1 cellular context compared by ENCODE assay signal in the genomic region with DNA sequence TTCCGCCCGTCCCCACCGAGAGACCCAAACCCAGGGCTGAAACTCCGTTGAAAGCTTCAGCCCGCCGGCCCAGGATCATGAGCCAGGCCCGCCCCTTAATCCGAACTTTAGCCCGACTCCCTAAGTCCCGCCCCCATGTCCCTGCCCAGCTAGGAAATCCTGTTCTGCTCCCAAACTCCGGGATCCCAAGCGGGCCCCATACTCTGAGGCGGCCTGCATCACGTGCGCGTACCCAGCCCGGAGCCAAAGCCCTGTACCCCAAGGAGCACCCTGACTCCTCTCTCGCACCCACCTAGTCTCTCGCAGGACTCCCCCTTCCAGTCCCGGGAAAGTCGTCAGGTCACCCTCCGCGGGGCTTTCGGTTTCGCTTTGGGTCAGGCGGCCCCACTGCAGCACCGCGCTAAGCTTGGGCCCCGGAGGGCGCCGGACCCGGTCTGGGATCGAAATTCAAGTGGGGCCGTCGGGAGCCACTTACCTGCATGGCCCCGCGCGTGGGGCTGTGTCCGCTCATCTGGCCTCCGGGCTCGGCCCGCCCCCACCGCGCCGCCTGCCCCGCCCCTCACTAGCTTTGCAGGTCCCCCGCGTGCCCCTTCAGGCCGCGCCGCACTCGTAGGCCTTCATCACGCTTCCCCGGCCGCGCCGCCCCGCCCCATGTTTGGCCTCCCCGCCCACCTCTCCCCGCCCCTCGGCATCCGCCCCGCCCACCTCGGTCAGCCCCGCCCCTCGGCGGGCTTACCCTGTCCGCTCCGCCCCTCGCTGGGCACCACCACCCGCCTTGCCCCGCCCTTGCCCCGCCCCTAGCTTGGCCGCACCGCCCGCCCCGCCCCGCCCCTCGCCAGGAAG.
TF ChIP-seq lines count a peak whose summit lies in the region.

A gene (minus strand): TSS at position 629 of the 843 bp plus-strand sequence. CDS start 118 bp downstream, at position 511.

TF ChIP-seq in HepG2, 621 proteins besides CTCF, POLR2A, EP300 and RAD21 (continued from another document and continues in another):
- TF ChIP-seq, protein P1, sequence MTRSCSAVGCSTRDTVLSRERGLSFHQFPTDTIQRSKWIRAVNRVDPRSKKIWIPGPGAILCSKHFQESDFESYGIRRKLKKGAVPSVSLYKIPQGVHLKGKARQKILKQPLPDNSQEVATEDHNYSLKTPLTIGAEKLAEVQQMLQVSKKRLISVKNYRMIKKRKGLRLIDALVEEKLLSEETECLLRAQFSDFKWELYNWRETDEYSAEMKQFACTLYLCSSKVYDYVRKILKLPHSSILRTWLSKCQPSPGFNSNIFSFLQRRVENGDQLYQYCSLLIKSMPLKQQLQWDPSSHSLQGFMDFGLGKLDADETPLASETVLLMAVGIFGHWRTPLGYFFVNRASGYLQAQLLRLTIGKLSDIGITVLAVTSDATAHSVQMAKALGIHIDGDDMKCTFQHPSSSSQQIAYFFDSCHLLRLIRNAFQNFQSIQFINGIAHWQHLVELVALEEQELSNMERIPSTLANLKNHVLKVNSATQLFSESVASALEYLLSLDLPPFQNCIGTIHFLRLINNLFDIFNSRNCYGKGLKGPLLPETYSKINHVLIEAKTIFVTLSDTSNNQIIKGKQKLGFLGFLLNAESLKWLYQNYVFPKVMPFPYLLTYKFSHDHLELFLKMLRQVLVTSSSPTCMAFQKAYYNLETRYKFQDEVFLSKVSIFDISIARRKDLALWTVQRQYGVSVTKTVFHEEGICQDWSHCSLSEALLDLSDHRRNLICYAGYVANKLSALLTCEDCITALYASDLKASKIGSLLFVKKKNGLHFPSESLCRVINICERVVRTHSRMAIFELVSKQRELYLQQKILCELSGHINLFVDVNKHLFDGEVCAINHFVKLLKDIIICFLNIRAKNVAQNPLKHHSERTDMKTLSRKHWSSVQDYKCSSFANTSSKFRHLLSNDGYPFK (CRISPR knock-in tag; IDR thresholded peaks at IDR 0.05; ENCODE audit: borderline replicate concordance), result peak; percentile 65; the same call in 1 of the 2 replicates
- TF ChIP-seq, protein P2, sequence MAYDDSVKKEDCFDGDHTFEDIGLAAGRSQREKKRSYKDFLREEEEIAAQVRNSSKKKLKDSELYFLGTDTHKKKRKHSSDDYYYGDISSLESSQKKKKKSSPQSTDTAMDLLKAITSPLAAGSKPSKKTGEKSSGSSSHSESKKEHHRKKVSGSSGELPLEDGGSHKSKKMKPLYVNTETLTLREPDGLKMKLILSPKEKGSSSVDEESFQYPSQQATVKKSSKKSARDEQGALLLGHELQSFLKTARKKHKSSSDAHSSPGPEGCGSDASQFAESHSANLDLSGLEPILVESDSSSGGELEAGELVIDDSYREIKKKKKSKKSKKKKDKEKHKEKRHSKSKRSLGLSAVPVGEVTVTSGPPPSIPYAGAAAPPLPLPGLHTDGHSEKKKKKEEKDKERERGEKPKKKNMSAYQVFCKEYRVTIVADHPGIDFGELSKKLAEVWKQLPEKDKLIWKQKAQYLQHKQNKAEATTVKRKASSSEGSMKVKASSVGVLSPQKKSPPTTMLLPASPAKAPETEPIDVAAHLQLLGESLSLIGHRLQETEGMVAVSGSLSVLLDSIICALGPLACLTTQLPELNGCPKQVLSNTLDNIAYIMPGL (CRISPR knock-in tag; IDR thresholded peaks at IDR 0.05; ENCODE audit: borderline replicate concordance in 1 of 2, low read depth in 1 of 2), result peak; percentile 50 to 80
- TF ChIP-seq TGIF2 (CRISPR knock-in tag; IDR thresholded peaks at IDR 0.05), result peak; percentile 67; the same call in 1 of the 2 replicates
- peak; percentile 28; the same call in 1 of the 2 replicates for TF ChIP-seq ZNF367 (CRISPR knock-in tag; IDR thresholded peaks at IDR 0.05; ENCODE audit: borderline replicate concordance)
- TF ChIP-seq ZNF703 (CRISPR knock-in tag; IDR thresholded peaks at IDR 0.05; ENCODE audit: borderline replicate concordance), result 0 out of 2 replicates have a peak, but pooled peaks have one; percentile 52
- TF ChIP-seq IRF2 (CRISPR knock-in tag; IDR thresholded peaks at IDR 0.05), result peak; percentile 100
- TF ChIP-seq ZNF543 (CRISPR knock-in tag; IDR thresholded peaks at IDR 0.05), result peak; percentile 45
- TF ChIP-seq NR2C2 (CRISPR knock-in tag; IDR thresholded peaks at IDR 0.05; ENCODE audit: borderline replicate concordance), result peak; percentile 38; the same call in 1 of the 2 replicates
- TF ChIP-seq, protein P3, sequence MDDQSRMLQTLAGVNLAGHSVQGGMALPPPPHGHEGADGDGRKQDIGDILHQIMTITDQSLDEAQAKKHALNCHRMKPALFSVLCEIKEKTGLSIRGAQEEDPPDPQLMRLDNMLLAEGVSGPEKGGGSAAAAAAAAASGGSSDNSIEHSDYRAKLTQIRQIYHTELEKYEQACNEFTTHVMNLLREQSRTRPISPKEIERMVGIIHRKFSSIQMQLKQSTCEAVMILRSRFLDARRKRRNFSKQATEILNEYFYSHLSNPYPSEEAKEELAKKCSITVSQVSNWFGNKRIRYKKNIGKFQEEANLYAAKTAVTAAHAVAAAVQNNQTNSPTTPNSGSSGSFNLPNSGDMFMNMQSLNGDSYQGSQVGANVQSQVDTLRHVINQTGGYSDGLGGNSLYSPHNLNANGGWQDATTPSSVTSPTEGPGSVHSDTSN (CRISPR knock-in tag; IDR thresholded peaks at IDR 0.05; ENCODE audit: borderline replicate concordance), result no peak
- peak; percentile 76; the same call in 1 of the 2 replicates for TF ChIP-seq ZNF451 (CRISPR knock-in tag; IDR thresholded peaks at IDR 0.05)
- TF ChIP-seq ELF4 (CRISPR knock-in tag; IDR thresholded peaks at IDR 0.05; ENCODE audit: borderline replicate concordance), result peak; percentile 55; the same call in 1 of the 2 replicates
- no peak for TF ChIP-seq SATB2 (CRISPR knock-in tag; IDR thresholded peaks at IDR 0.05)
- TF ChIP-seq CAMTA2 (CRISPR knock-in tag; IDR thresholded peaks at IDR 0.05; ENCODE audit: borderline replicate concordance), result no peak
- peak; percentile 74; the same call in 1 of the 2 replicates for TF ChIP-seq ZNF317 (CRISPR knock-in tag; IDR thresholded peaks at IDR 0.05)
- TF ChIP-seq ZNF205 (CRISPR knock-in tag; IDR thresholded peaks at IDR 0.05), result peak; percentile 58; the same call in 1 of the 2 replicates
- TF ChIP-seq POGZ (CRISPR knock-in tag; IDR thresholded peaks at IDR 0.05), result peak; percentile 65
- TF ChIP-seq, protein P4, sequence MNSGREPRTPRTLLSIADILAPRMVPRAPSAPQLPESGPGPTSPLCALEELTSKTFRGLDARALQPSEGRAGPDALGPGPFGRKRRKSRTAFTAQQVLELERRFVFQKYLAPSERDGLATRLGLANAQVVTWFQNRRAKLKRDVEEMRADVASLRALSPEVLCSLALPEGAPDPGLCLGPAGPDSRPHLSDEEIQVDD (CRISPR knock-in tag; IDR thresholded peaks at IDR 0.05; ENCODE audit: borderline replicate concordance), result peak; percentile 54; the same call in 1 of the 2 replicates
- peak; percentile 80 for TF ChIP-seq TARDBP (CRISPR knock-in tag; IDR thresholded peaks at IDR 0.05)
- TF ChIP-seq, protein P5, sequence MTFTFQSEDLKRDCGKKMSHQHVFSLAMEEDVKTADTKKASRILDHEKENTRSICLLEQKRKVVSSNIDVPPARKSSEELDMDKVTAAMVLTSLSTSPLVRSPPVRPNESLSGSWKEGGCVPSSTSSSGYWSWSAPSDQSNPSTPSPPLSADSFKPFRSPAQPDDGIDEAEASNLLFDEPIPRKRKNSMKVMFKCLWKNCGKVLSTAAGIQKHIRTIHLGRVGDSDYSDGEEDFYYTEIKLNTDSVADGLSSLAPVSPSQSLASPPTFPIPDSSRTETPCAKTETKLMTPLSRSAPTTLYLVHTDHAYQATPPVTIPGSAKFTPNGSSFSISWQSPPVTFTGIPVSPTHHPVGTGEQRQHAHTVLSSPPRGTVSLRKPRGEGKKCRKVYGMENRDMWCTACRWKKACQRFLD (CRISPR knock-in tag; IDR thresholded peaks at IDR 0.05; ENCODE audit: borderline replicate concordance), result peak; percentile 61; the same call in 1 of the 2 replicates
- TF ChIP-seq, protein P6, sequence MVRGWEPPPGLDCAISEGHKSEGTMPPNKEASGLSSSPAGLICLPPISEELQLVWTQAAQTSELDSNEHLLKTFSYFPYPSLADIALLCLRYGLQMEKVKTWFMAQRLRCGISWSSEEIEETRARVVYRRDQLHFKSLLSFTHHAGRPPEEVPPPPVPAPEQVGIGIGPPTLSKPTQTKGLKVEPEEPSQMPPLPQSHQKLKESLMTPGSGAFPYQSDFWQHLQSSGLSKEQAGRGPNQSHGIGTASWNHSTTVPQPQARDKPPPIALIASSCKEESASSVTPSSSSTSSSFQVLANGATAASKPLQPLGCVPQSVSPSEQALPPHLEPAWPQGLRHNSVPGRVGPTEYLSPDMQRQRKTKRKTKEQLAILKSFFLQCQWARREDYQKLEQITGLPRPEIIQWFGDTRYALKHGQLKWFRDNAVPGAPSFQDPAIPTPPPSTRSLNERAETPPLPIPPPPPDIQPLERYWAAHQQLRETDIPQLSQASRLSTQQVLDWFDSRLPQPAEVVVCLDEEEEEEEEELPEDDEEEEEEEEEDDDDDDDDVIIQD (CRISPR knock-in tag; IDR thresholded peaks at IDR 0.05; ENCODE audit: low read depth), result peak; percentile 32; the same call in 1 of the 2 replicates
- peak; percentile 74 for TF ChIP-seq NCOR1 (IDR thresholded peaks at IDR 0.05; ENCODE audit: borderline replicate concordance, low read length)
- peak; percentile 66; the same call in 1 of the 2 replicates for TF ChIP-seq GATAD1 (CRISPR knock-in tag; IDR thresholded peaks at IDR 0.05)
- TF ChIP-seq, protein P7, sequence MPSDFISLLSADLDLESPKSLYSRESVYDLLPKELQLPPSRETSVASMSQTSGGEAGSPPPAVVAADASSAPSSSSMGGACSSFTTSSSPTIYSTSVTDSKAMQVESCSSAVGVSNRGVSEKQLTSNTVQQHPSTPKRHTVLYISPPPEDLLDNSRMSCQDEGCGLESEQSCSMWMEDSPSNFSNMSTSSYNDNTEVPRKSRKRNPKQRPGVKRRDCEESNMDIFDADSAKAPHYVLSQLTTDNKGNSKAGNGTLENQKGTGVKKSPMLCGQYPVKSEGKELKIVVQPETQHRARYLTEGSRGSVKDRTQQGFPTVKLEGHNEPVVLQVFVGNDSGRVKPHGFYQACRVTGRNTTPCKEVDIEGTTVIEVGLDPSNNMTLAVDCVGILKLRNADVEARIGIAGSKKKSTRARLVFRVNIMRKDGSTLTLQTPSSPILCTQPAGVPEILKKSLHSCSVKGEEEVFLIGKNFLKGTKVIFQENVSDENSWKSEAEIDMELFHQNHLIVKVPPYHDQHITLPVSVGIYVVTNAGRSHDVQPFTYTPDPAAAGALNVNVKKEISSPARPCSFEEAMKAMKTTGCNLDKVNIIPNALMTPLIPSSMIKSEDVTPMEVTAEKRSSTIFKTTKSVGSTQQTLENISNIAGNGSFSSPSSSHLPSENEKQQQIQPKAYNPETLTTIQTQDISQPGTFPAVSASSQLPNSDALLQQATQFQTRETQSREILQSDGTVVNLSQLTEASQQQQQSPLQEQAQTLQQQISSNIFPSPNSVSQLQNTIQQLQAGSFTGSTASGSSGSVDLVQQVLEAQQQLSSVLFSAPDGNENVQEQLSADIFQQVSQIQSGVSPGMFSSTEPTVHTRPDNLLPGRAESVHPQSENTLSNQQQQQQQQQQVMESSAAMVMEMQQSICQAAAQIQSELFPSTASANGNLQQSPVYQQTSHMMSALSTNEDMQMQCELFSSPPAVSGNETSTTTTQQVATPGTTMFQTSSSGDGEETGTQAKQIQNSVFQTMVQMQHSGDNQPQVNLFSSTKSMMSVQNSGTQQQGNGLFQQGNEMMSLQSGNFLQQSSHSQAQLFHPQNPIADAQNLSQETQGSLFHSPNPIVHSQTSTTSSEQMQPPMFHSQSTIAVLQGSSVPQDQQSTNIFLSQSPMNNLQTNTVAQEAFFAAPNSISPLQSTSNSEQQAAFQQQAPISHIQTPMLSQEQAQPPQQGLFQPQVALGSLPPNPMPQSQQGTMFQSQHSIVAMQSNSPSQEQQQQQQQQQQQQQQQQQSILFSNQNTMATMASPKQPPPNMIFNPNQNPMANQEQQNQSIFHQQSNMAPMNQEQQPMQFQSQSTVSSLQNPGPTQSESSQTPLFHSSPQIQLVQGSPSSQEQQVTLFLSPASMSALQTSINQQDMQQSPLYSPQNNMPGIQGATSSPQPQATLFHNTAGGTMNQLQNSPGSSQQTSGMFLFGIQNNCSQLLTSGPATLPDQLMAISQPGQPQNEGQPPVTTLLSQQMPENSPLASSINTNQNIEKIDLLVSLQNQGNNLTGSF (CRISPR knock-in tag; IDR thresholded peaks at IDR 0.05), result 0 out of 2 replicates have a peak, but pooled peaks have one; percentile 78
- no peak for TF ChIP-seq SKI (IDR thresholded peaks at IDR 0.05; ENCODE audit: partially characterized antibody)
- TF ChIP-seq ZNF296 (CRISPR knock-in tag; conservative IDR thresholded peaks at IDR 0.05), result no peak
- TF ChIP-seq ZNF326 (CRISPR knock-in tag; IDR thresholded peaks at IDR 0.05; ENCODE audit: borderline replicate concordance), result no peak
- TF ChIP-seq SIX4 (CRISPR knock-in tag; IDR thresholded peaks at IDR 0.05), result no peak
- TF ChIP-seq ZNF713 (CRISPR knock-in tag; IDR thresholded peaks at IDR 0.05), result no peak
- TF ChIP-seq ZNF44 (CRISPR knock-in tag; IDR thresholded peaks at IDR 0.05), result peak; percentile 57; the same call in 1 of the 2 replicates
- peak; percentile 69; the same call in 1 of the 2 replicates for TF ChIP-seq FOXC1 (CRISPR knock-in tag; IDR thresholded peaks at IDR 0.05; ENCODE audit: borderline replicate concordance)
- no peak for TF ChIP-seq ZFP82 (CRISPR knock-in tag; IDR thresholded peaks at IDR 0.05; ENCODE audit: borderline replicate concordance)
- TF ChIP-seq, protein P8, sequence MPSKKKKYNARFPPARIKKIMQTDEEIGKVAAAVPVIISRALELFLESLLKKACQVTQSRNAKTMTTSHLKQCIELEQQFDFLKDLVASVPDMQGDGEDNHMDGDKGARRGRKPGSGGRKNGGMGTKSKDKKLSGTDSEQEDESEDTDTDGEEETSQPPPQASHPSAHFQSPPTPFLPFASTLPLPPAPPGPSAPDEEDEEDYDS (CRISPR knock-in tag; IDR thresholded peaks at IDR 0.05), result peak; percentile 51
- TF ChIP-seq, protein P9, sequence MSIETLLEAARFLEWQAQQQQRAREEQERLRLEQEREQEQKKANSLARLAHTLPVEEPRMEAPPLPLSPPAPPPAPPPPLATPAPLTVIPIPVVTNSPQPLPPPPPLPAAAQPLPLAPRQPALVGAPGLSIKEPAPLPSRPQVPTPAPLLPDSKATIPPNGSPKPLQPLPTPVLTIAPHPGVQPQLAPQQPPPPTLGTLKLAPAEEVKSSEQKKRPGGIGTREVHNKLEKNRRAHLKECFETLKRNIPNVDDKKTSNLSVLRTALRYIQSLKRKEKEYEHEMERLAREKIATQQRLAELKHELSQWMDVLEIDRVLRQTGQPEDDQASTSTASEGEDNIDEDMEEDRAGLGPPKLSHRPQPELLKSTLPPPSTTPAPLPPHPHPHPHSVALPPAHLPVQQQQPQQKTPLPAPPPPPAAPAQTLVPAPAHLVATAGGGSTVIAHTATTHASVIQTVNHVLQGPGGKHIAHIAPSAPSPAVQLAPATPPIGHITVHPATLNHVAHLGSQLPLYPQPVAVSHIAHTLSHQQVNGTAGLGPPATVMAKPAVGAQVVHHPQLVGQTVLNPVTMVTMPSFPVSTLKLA (IDR thresholded peaks at IDR 0.05), result peak; percentile 26; the same call in 1 of the 2 replicates
- TF ChIP-seq, protein P10, sequence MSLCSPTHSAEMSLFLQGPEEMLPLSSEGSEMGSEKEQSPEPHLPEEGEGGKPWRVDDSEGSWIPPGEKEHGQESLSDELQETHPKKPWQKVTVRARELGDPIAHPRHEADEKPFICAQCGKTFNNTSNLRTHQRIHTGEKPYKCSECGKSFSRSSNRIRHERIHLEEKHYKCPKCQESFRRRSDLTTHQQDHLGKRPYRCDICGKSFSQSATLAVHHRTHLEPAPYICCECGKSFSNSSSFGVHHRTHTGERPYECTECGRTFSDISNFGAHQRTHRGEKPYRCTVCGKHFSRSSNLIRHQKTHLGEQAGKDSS (CRISPR knock-in tag; IDR thresholded peaks at IDR 0.05; ENCODE audit: borderline replicate concordance, low read depth), result peak; percentile 59; the same call in 1 of the 2 replicates
- peak; percentile 65; the same call in 1 of the 2 replicates for TF ChIP-seq ZC3H4 (CRISPR knock-in tag; IDR thresholded peaks at IDR 0.05; ENCODE audit: borderline replicate concordance)
- TF ChIP-seq ZNF782 (CRISPR knock-in tag; IDR thresholded peaks at IDR 0.05; ENCODE audit: borderline replicate concordance), result peak; percentile 95
- TF ChIP-seq FOXK1 (CRISPR knock-in tag; IDR thresholded peaks at IDR 0.05; ENCODE audit: borderline replicate concordance, low read depth), result 0 out of 2 replicates have a peak, but pooled peaks have one; percentile 51
